Comparison of ENCODE assay signal across 1 cellular context in the genomic region with DNA sequence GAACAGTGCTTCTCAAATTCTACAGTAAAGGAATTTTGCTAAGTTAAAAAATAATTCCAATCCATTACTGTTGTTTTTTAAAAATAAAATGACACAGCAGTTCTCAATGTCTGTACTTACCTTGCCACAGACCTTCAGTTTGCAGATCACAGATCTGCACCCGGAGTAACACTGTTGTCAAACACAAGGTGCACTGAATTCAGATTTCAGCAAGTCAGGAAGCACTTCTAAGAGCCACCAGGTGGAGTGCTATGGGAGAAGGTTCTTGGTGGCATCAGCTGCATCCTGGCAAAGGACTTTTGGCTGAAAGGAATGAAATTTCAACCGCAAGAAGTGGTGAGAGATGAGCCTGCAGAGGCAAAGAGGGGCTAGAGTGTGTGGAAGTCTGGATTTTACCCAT.
TF ChIP-seq lines count a peak whose summit lies in the region.

No MANE protein-coding gene starts in this region.

TF ChIP-seq in HepG2, 621 proteins besides CTCF, POLR2A, EP300 and RAD21 (continued from another document):
- no peak for TF ChIP-seq GMEB1 (CRISPR knock-in tag; IDR thresholded peaks at IDR 0.05; ENCODE audit: borderline replicate concordance)
- TF ChIP-seq MAFK (conservative IDR thresholded peaks at IDR 0.05 in 1 of 2, IDR thresholded peaks at IDR 0.05 in 1 of 2; ENCODE audit: low read length in 2 of 2), result 0 out of 4 replicates have a peak, but pooled peaks of 1 of the 2 experiments have one; percentile 15
- TF ChIP-seq BCLAF1 (IDR thresholded peaks at IDR 0.05), result no peak
- TF ChIP-seq GATAD2A (CRISPR knock-in tag; IDR thresholded peaks at IDR 0.05), result peak; percentile 47; the same call in 1 of the 2 replicates
- TF ChIP-seq SAP130 (CRISPR knock-in tag; IDR thresholded peaks at IDR 0.05; ENCODE audit: low read depth), result peak; percentile 49
- TF ChIP-seq, protein P1, sequence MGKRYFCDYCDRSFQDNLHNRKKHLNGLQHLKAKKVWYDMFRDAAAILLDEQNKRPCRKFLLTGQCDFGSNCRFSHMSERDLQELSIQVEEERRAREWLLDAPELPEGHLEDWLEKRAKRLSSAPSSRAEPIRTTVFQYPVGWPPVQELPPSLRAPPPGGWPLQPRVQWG (CRISPR knock-in tag; IDR thresholded peaks at IDR 0.05; ENCODE audit: borderline replicate concordance, low read depth), result no peak
- no peak for TF ChIP-seq ZFP36L2 (CRISPR knock-in tag; IDR thresholded peaks at IDR 0.05)
